1 cellular context compared by ENCODE assay signal in the genomic region with DNA sequence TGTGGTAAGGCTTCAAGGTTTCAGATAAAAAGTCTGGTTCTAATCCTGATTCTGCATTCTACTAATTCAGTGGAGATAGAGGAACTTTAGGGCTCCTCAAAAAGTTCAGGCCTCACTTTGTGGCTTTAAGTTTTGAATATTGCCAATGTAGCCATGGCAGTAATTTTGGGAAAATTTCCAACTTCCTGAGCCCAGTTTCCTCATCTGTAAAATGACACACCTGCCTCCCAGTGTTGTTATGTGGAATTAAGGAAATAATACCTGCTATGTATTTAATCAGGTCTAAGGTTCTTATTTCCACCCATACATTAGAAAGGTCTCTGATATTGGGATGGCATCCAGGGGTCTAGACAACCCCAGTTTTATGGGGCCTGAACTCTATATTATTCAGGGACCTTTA.
TF ChIP-seq lines count a peak whose summit lies in the region.

No MANE protein-coding gene starts in this region.

TF ChIP-seq in HCT116, 20 proteins besides CTCF, POLR2A, EP300 and RAD21 (continued from another document):
- TF ChIP-seq, protein P1, sequence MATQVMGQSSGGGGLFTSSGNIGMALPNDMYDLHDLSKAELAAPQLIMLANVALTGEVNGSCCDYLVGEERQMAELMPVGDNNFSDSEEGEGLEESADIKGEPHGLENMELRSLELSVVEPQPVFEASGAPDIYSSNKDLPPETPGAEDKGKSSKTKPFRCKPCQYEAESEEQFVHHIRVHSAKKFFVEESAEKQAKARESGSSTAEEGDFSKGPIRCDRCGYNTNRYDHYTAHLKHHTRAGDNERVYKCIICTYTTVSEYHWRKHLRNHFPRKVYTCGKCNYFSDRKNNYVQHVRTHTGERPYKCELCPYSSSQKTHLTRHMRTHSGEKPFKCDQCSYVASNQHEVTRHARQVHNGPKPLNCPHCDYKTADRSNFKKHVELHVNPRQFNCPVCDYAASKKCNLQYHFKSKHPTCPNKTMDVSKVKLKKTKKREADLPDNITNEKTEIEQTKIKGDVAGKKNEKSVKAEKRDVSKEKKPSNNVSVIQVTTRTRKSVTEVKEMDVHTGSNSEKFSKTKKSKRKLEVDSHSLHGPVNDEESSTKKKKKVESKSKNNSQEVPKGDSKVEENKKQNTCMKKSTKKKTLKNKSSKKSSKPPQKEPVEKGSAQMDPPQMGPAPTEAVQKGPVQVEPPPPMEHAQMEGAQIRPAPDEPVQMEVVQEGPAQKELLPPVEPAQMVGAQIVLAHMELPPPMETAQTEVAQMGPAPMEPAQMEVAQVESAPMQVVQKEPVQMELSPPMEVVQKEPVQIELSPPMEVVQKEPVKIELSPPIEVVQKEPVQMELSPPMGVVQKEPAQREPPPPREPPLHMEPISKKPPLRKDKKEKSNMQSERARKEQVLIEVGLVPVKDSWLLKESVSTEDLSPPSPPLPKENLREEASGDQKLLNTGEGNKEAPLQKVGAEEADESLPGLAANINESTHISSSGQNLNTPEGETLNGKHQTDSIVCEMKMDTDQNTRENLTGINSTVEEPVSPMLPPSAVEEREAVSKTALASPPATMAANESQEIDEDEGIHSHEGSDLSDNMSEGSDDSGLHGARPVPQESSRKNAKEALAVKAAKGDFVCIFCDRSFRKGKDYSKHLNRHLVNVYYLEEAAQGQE (IDR thresholded peaks at IDR 0.05; ENCODE audit: low read depth): no peak
- TF ChIP-seq, protein P2, sequence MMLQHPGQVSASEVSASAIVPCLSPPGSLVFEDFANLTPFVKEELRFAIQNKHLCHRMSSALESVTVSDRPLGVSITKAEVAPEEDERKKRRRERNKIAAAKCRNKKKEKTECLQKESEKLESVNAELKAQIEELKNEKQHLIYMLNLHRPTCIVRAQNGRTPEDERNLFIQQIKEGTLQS (IDR thresholded peaks at IDR 0.05): no peak
- TF ChIP-seq, protein P3, sequence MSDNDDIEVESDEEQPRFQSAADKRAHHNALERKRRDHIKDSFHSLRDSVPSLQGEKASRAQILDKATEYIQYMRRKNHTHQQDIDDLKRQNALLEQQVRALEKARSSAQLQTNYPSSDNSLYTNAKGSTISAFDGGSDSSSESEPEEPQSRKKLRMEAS (IDR thresholded peaks at IDR 0.05): no peak
- TF ChIP-seq TCF7L2 (IDR thresholded peaks at IDR 0.05; ENCODE audit: borderline replicate concordance, extremely low read depth, insufficient read depth, insufficient read length) (no peak), YY1 (IDR thresholded peaks at IDR 0.05; ENCODE audit: extremely low read depth, insufficient replicate concordance, low read depth, low read length) (no peak), JUND (IDR thresholded peaks at IDR 0.05) (no peak), ZFX (IDR thresholded peaks at IDR 0.05) (no peak), EZH2phosphoT487 (IDR thresholded peaks at IDR 0.05; ENCODE audit: borderline replicate concordance) (no peak), EZH2 (IDR thresholded peaks at IDR 0.05) (no peak), EGR1 (IDR thresholded peaks at IDR 0.05; ENCODE audit: low read depth) (no peak), SIN3A (IDR thresholded peaks at IDR 0.05; ENCODE audit: low read depth) (no peak), ELF1 (IDR thresholded peaks at IDR 0.05; ENCODE audit: borderline replicate concordance, low read depth) (no peak), SP1 (IDR thresholded peaks at IDR 0.05; ENCODE audit: low read depth) (no peak), POLR2AphosphoS5 (IDR thresholded peaks at IDR 0.05; ENCODE audit: low read depth, low read length) (no peak), ZNF274 (IDR thresholded peaks at IDR 0.05; ENCODE audit: low read depth, low read length) (no peak), CEBPB (IDR thresholded peaks at IDR 0.05; ENCODE audit: low read depth) (no peak), SRF (IDR thresholded peaks at IDR 0.05; ENCODE audit: low read depth) (no peak)
